12 cellular contexts compared by ENCODE assay signal in genomic region chr6:133368664-133369063, GRCh38.
A peak's percentile ranks its signal among the peaks of the same experiment; 100 is the strongest.
DNase-seq lines count a peak whose midpoint lies in the region; ATAC-seq and TF ChIP-seq lines count a peak whose summit lies in the region.
"Had no signal": no experiment of that assay in that cellular context is flagged by ENCODE, and none has a peak within 500 bp of the region (broad histone marks: within the 10 kb centered on the region; RNA-seq: fewer than 3 reads in every experiment).

No MANE protein-coding gene starts in this region.

- H3K36me3 Mint-ChIP-seq in mesothelial cell of epicardium = no peaks in the 10 kb centered on the region
- H3K36me3 Mint-ChIP-seq in activated T-cell treated with anti-CD3 and anti-CD28 coated beads, Interleukin-2, amount 50 U/mL, for 4 hours (ENCODE audit: insufficient read depth) = no peaks in the 10 kb centered on the region
- H3K36me3 Mint-ChIP-seq: CD8-positive, alpha-beta memory T cell; memory B cell had no signal

- H3K4me1 Mint-ChIP-seq in mesothelial cell of epicardium = peaks cover 47% of the 10 kb centered on the region
- H3K4me1 Mint-ChIP-seq in activated T-cell treated with anti-CD3 and anti-CD28 coated beads, Interleukin-2, amount 50 U/mL, for 4 hours (ENCODE audit: low read depth) = no peaks in the 10 kb centered on the region
- H3K4me1 Mint-ChIP-seq: CD8-positive, alpha-beta memory T cell; memory B cell had no signal

- in situ Hi-C loops in SK-MEL-5 (cut with HindIII; ENCODE audit: low pct_unique_long_range_greater_than_20kb, low sequenced_read_pairs) = no loop called here

- H3K4me3 Mint-ChIP-seq in mesothelial cell of epicardium = no peak overlapping the region
- no peak overlapping the region for H3K4me3 Mint-ChIP-seq in activated T-cell treated with anti-CD3 and anti-CD28 coated beads, Interleukin-2, amount 50 U/mL, for 4 hours
- H3K4me3 Mint-ChIP-seq: CD8-positive, alpha-beta memory T cell; memory B cell had no signal

- no peak for TF ChIP-seq CTCF in mesothelial cell of epicardium (IDR thresholded peaks at IDR 0.05; ENCODE audit: unreplicated experiment)

- no peaks in the 10 kb centered on the region for H3K9me3 Mint-ChIP-seq in mesothelial cell of epicardium
- H3K9me3 Mint-ChIP-seq in activated T-cell treated with anti-CD3 and anti-CD28 coated beads, Interleukin-2, amount 50 U/mL, for 4 hours = no peaks in the 10 kb centered on the region
- H3K9me3 Mint-ChIP-seq: CD8-positive, alpha-beta memory T cell had no signal

- peaks cover 3% of the 10 kb centered on the region for H3K27me3 Mint-ChIP-seq in mesothelial cell of epicardium (ENCODE audit: low read depth)
- H3K27me3 Mint-ChIP-seq in activated T-cell treated with anti-CD3 and anti-CD28 coated beads, Interleukin-2, amount 50 U/mL, for 4 hours (ENCODE audit: low read depth) = no peaks in the 10 kb centered on the region
- H3K27me3 Mint-ChIP-seq: CD8-positive, alpha-beta memory T cell had no signal

- no peak for ATAC-seq in activated T-cell treated with anti-CD3 and anti-CD28 coated beads, Interleukin-2, amount 50 U/mL, for 4 hours
- no peak for ATAC-seq in GM21529 (IDR thresholded peaks at IDR 0.05; ENCODE audit: unreplicated experiment)
- ATAC-seq: K562 had no signal

- peak; percentile 24 for DNase-seq in HCEC 1CT
- peak; percentile 46 for DNase-seq in NCI-H1436 treated with DMSO at 0.1 percent for 48 hours (lab: John Stamatoyannopoulos, UW)
- peak; percentile 29 for DNase-seq in SK-MEL-5 (ENCODE audit: low read depth, low spot score)
- DNase-seq in mesothelial cell of epicardium (ENCODE audit: low spot score in 2 of 2, unreplicated experiment in 2 of 2) = no peak
- no peak for DNase-seq in ureter (ENCODE audit: low spot score)
- DNase-seq in activated T-cell treated with anti-CD3 and anti-CD28 coated beads, Interleukin-2, amount 50 U/mL, for 4 hours = no peak
- DNase-seq: activated naive CD4-positive, alpha-beta T cell treated with anti-CD3 and anti-CD28 coated beads, Interleukin-2, amount 50 U/mL, for 16 hours; CD8-positive, alpha-beta memory T cell; NCI-H345 had no signal

- H3K27ac Mint-ChIP-seq in mesothelial cell of epicardium = peak overlapping the region; percentile 86
- H3K27ac Mint-ChIP-seq: CD8-positive, alpha-beta memory T cell; memory B cell had no signal

Comparison
In these comparisons a context has a peak if more than half of its experiments do, and no peak if none do; other contexts are left out.
1. DNase-seq: peak in HCEC 1CT (single experiment), NCI-H1436 treated with DMSO at 0.1 percent for 48 hours (single experiment) and SK-MEL-5 (single experiment); none in mesothelial cell of epicardium (0 of 2), ureter (single experiment) and activated T-cell treated with anti-CD3 and anti-CD28 coated beads, Interleukin-2, amount 50 U/mL, for 4 hours (single experiment).